In genomic region chr18:24395049-24395780, GRCh38 we compare ENCODE assay signal across 10 cellular contexts. TPM values are rescaled to one million over a fixed set of nuclear protein-coding genes. Genes with fewer than 3 reads are reported as not detected.
DNase-seq lines count a peak whose midpoint lies in the region; ATAC-seq and TF ChIP-seq lines count a peak whose summit lies in the region.
"Had no signal": no experiment of that assay in that cellular context is flagged by ENCODE, and none has a peak within 500 bp of the region (broad histone marks: within the 10 kb centered on the region; RNA-seq: fewer than 3 reads in every experiment).

No MANE protein-coding gene starts in this region.

- H3K4me2 ChIP-seq in HCT116 (ENCODE audit: low read length), result 0 out of 2 replicates have a peak overlapping the region, but pooled peaks have one; percentile 0

- POLR2A ChIA-PET in HCT116 (lab: Charles Lee), result no interaction called here

- H3K4me1 ChIP-seq in HCT116 (ENCODE audit: control insufficient read depth in 1 of 2, insufficient read depth in 2 of 2, low read length in 2 of 2), result peaks cover 32 to 48% of the 10 kb centered on the region in 2 experiments

- peak overlapping the region; percentile 65 for H3K27ac Mint-ChIP-seq in dendritic cell treated with granulocyte-macrophage colony-stimulating factor and Interleukin-4, amounts not matched to agents 40 ng/mL and 50 ng/mL, for 4 days
- H3K27ac Mint-ChIP-seq in immature natural killer cell, result no peak overlapping the region
- H3K27ac Mint-ChIP-seq in natural killer cell treated with Interleukin-12 subunit alpha and Interleukin-12 subunit beta and Interleukin-15 and Interleukin-18, amount 100 ng/mL, for 72 hours, result no peak overlapping the region

- no peaks in the 10 kb centered on the region for H4K20me1 ChIP-seq in HCT116 (ENCODE audit: insufficient read depth)

- no peak for ATAC-seq in HCT116
- no peak for ATAC-seq in natural killer cell treated with Interleukin-12 subunit alpha and Interleukin-12 subunit beta and Interleukin-15 and Interleukin-18, amount 100 ng/mL, for 72 hours

- intact Hi-C loops in HCT116 (cut with micrococcal nuclease), result no loop called here
- intact Hi-C loops in dendritic cell treated with granulocyte-macrophage colony-stimulating factor and Interleukin-4, amounts not matched to agents 40 ng/mL and 50 ng/mL, for 4 days (cut with micrococcal nuclease), result loop anchor here (5.0 kb wide), 1 partner anchor 33 kb away; no protein-coding TSS in a partner anchor

- RAD21 ChIA-PET in HCT116 (lab: Charles Lee; ENCODE audit: low non-redundant PET in 1 of 2, low total read pairs in 2 of 2, uncharacterized antibody in 2 of 2, unreplicated experiment in 2 of 2), result no interaction called here

- no peaks in the 10 kb centered on the region for H3K27me3 Mint-ChIP-seq in dendritic cell treated with granulocyte-macrophage colony-stimulating factor and Interleukin-4, amounts not matched to agents 40 ng/mL and 50 ng/mL, for 4 days
- H3K27me3 Mint-ChIP-seq in immature natural killer cell (ENCODE audit: low read depth in 3 of 3), result peaks cover 5 to 34% (median 9%) of the 10 kb centered on the region in 3 donors
- H3K27me3 Mint-ChIP-seq in natural killer cell treated with Interleukin-12 subunit alpha and Interleukin-12 subunit beta and Interleukin-15 and Interleukin-18, amount 100 ng/mL, for 72 hours, result peaks cover 0 to 8% of the 10 kb centered on the region in 2 donors

- no peaks in the 10 kb centered on the region for H3K36me3 Mint-ChIP-seq in dendritic cell treated with granulocyte-macrophage colony-stimulating factor and Interleukin-4, amounts not matched to agents 40 ng/mL and 50 ng/mL, for 4 days (ENCODE audit: low read depth)
- no peaks in the 10 kb centered on the region for H3K36me3 Mint-ChIP-seq in immature natural killer cell
- H3K36me3 Mint-ChIP-seq in natural killer cell treated with Interleukin-12 subunit alpha and Interleukin-12 subunit beta and Interleukin-15 and Interleukin-18, amount 100 ng/mL, for 72 hours, result no peaks in the 10 kb centered on the region

- peaks cover 26% of the 10 kb centered on the region for H3K79me2 ChIP-seq in HCT116 (ENCODE audit: insufficient read depth, low read length)

- H3K4me3 Mint-ChIP-seq in dendritic cell treated with granulocyte-macrophage colony-stimulating factor and Interleukin-4, amounts not matched to agents 40 ng/mL and 50 ng/mL, for 4 days, result peak overlapping the region; percentile 67
- H3K4me3 Mint-ChIP-seq in immature natural killer cell, result no peak overlapping the region
- H3K4me3 Mint-ChIP-seq in natural killer cell treated with Interleukin-12 subunit alpha and Interleukin-12 subunit beta and Interleukin-15 and Interleukin-18, amount 100 ng/mL, for 72 hours, result no peak overlapping the region

- no peak overlapping the region for H3K4me3 ChIP-seq in HCT116 (replicated peaks in 1 of 2; ENCODE audit: low read depth in 1 of 2, low read length in 2 of 2)
- H3K4me3 ChIP-seq: esophagus muscularis mucosa had no signal

- no peaks in the 10 kb centered on the region for H3K27me3 ChIP-seq in HCT116 (ENCODE audit: insufficient read depth, low read length)
- H3K27me3 ChIP-seq: brain microvascular endothelial cell, esophagus muscularis mucosa had no signal

- H3K9me3 ChIP-seq in HCT116 (ENCODE audit: control insufficient read depth in 1 of 2, insufficient read depth in 1 of 2, low read depth in 1 of 2, low read length in 2 of 2), result no peaks in the 10 kb centered on the region
- H3K9me3 ChIP-seq: esophagus muscularis mucosa had no signal

- no peak for TF ChIP-seq CTCF in HCT116 (IDR thresholded peaks at IDR 0.05 in 2 of 3, conservative IDR thresholded peaks at IDR 0.05 in 1 of 3; ENCODE audit: borderline replicate concordance in 1 of 3, insufficient read depth in 1 of 3, low read depth in 2 of 3, low read length in 2 of 3)

- H3K4me1 Mint-ChIP-seq in dendritic cell treated with granulocyte-macrophage colony-stimulating factor and Interleukin-4, amounts not matched to agents 40 ng/mL and 50 ng/mL, for 4 days (ENCODE audit: low read depth), result peaks cover 13% of the 10 kb centered on the region
- H3K4me1 Mint-ChIP-seq in immature natural killer cell, result peaks cover 10 to 15% of the 10 kb centered on the region in 2 donors
- H3K4me1 Mint-ChIP-seq in natural killer cell treated with Interleukin-12 subunit alpha and Interleukin-12 subunit beta and Interleukin-15 and Interleukin-18, amount 100 ng/mL, for 72 hours (ENCODE audit: low read depth in 2 of 2), result peaks cover 9 to 10% of the 10 kb centered on the region in 2 donors

- CTCF ChIA-PET in HCT116 (lab: Charles Lee), result interaction anchor here (0.9 kb wide), 1 partner anchor 35 kb away, joined by 3 read pairs; no protein-coding TSS in a partner anchor

- DNase-seq in HCT116 (ENCODE audit: low read depth, low spot score) (no peak), NCI-H69 (lab: John Stamatoyannopoulos, UW) (peak; percentile 49), renal cortical epithelial cell (ENCODE audit: low read depth) (peak; percentile 22), immature natural killer cell (no peak), GOT3 (lab: John Stamatoyannopoulos, UW) (no peak)
- no peak for DNase-seq in natural killer cell treated with Interleukin-12 subunit alpha and Interleukin-12 subunit beta and Interleukin-15 and Interleukin-18, amount 100 ng/mL, for 72 hours (ENCODE audit: low spot score)
- DNase-seq: brain microvascular endothelial cell, substantia nigra had no signal

- H3K36me3 ChIP-seq in HCT116 (ENCODE audit: control insufficient read depth in 1 of 2, insufficient read depth in 2 of 2, low read length in 2 of 2), result no peaks in the 10 kb centered on the region
- H3K36me3 ChIP-seq: brain microvascular endothelial cell, esophagus muscularis mucosa had no signal

- H3K9me2 ChIP-seq in HCT116 (ENCODE audit: insufficient read depth), result no peaks in the 10 kb centered on the region

- no peak overlapping the region for H3K9ac ChIP-seq in HCT116 (ENCODE audit: low read length)

- no peak for TF ChIP-seq POLR2A in HCT116 (IDR thresholded peaks at IDR 0.05; ENCODE audit: borderline replicate concordance, extremely low read depth, insufficient read depth, insufficient read length)

- no peak overlapping the region for H3K27ac ChIP-seq in HCT116 (ENCODE audit: low read depth, low read length)
- H3K27ac ChIP-seq: brain microvascular endothelial cell, esophagus muscularis mucosa had no signal

- no peak for TF ChIP-seq RAD21 in HCT116 (IDR thresholded peaks at IDR 0.05; ENCODE audit: low read depth)

- H2AFZ ChIP-seq in HCT116 (ENCODE audit: low read depth, low read length, poor library complexity, severe bottlenecking), result no peak overlapping the region

- H3K9me3 Mint-ChIP-seq in dendritic cell treated with granulocyte-macrophage colony-stimulating factor and Interleukin-4, amounts not matched to agents 40 ng/mL and 50 ng/mL, for 4 days, result no peaks in the 10 kb centered on the region
- peaks cover 0 to 3% (median 0%) of the 10 kb centered on the region in 6 donors for H3K9me3 Mint-ChIP-seq in immature natural killer cell
- no peaks in the 10 kb centered on the region for H3K9me3 Mint-ChIP-seq in natural killer cell treated with Interleukin-12 subunit alpha and Interleukin-12 subunit beta and Interleukin-15 and Interleukin-18, amount 100 ng/mL, for 72 hours

- no TSS peak for BruUV-seq in HCT116 (replicated peaks; lab: Mats Ljungman, UMichigan)

TF ChIP-seq in HCT116, 20 proteins besides CTCF, POLR2A, EP300 and RAD21 (continues in another document):
- no peak for TF ChIP-seq CBX3 (IDR thresholded peaks at IDR 0.05; ENCODE audit: low read depth)
- TF ChIP-seq ELF1 (IDR thresholded peaks at IDR 0.05; ENCODE audit: borderline replicate concordance, low read depth), result no peak
- no peak for TF ChIP-seq TCF7L2 (IDR thresholded peaks at IDR 0.05; ENCODE audit: borderline replicate concordance, extremely low read depth, insufficient read depth, insufficient read length)
- TF ChIP-seq YY1 (IDR thresholded peaks at IDR 0.05; ENCODE audit: extremely low read depth, insufficient replicate concordance, low read depth, low read length), result no peak
- no peak for TF ChIP-seq ATF3 (IDR thresholded peaks at IDR 0.05)
- no peak for TF ChIP-seq EZH2phosphoT487 (IDR thresholded peaks at IDR 0.05; ENCODE audit: borderline replicate concordance)
- TF ChIP-seq MAX (IDR thresholded peaks at IDR 0.05), result no peak
- no peak for TF ChIP-seq EZH2 (IDR thresholded peaks at IDR 0.05)
- no peak for TF ChIP-seq SRF (IDR thresholded peaks at IDR 0.05; ENCODE audit: low read depth)
- TF ChIP-seq SIN3A (IDR thresholded peaks at IDR 0.05; ENCODE audit: low read depth), result no peak
- no peak for TF ChIP-seq EGR1 (IDR thresholded peaks at IDR 0.05; ENCODE audit: low read depth)

RNA-seq across cellular contexts. Expression of gene OSBPL1A, which starts 2.4 kb away (rescaled TPM):
- 18.9 TPM for total RNA-seq in HCT116 (2021; ENCODE audit: unreplicated experiment)
- polyA plus RNA-seq in HCT116 (2012), result 12.8 and 15.1 TPM in 2 replicates
- 21.2 and 35.1 TPM in 2 replicates for total RNA-seq in renal cortical epithelial cell
- polyA plus RNA-seq in immature natural killer cell, result 1 to 10 TPM in 1 of 3 donors, under 1 TPM in 1, not detected in 1; 0.25 to 2.1 TPM
- 1 to 10 TPM in 1 of 2 donors, not detected in 1; 2.0 TPM for total RNA-seq in natural killer cell treated with Interleukin-12 subunit alpha and Interleukin-12 subunit beta and Interleukin-15 and Interleukin-18, amount 100 ng/mL, for 72 hours

RNA-seq across cellular contexts. Expression of gene IMPACT, which starts 31.3 kb away (rescaled TPM):
- total RNA-seq in HCT116 (2021; ENCODE audit: unreplicated experiment) (46.4 TPM), renal cortical epithelial cell (34.2 and 36.5 TPM in 2 replicates)
- polyA plus RNA-seq in HCT116 (2012), result 13.5 and 19.1 TPM in 2 replicates
- polyA plus RNA-seq in immature natural killer cell, result 10 to 100 TPM in 2 of 3 donors, 1 to 10 TPM in 1; 9.3 to 12.9 (median 11.1) TPM
- 1 to 10 TPM; 6.0 to 6.6 TPM for total RNA-seq in natural killer cell treated with Interleukin-12 subunit alpha and Interleukin-12 subunit beta and Interleukin-15 and Interleukin-18, amount 100 ng/mL, for 72 hours

Comparison
In these comparisons a context has a peak if more than half of its experiments do, and no peak if none do; other contexts are left out.
1. DNase-seq: peak in NCI-H69 (single experiment) and renal cortical epithelial cell (single experiment); none in HCT116 (single experiment), immature natural killer cell (0 of 3), GOT3 (single experiment) and natural killer cell treated with Interleukin-12 subunit alpha and Interleukin-12 subunit beta and Interleukin-15 and Interleukin-18, amount 100 ng/mL, for 72 hours (single experiment).